ENCODE assay signal across 16 cellular contexts in genomic region chr20:60868316-60868891, GRCh38.
DNase-seq lines count a peak whose midpoint lies in the region; ATAC-seq and TF ChIP-seq lines count a peak whose summit lies in the region.
"Had no signal": no experiment of that assay in that cellular context is flagged by ENCODE, and none has a peak within 500 bp of the region (broad histone marks: within the 10 kb centered on the region; RNA-seq: fewer than 3 reads in every experiment).

No MANE protein-coding gene starts in this region.

- POLR2A ChIA-PET in HEK293 (lab: Yijun Ruan, JAX): no interaction called here

- H3K4me3 Mint-ChIP-seq in endothelial cell (ENCODE audit: unreplicated experiment): no peak overlapping the region
- no peak overlapping the region for H3K4me3 Mint-ChIP-seq in neural crest cell
- H3K4me3 Mint-ChIP-seq: B cell; CD8-positive, alpha-beta T cell; H9 had no signal

- ATAC-seq in HG03135 (IDR thresholded peaks at IDR 0.05; ENCODE audit: unreplicated experiment): no peak
- ATAC-seq: CD8-positive, alpha-beta T cell; GM12878 had no signal

- no peak for TF ChIP-seq CTCF in HEK293 (tag by site-specific recombination; IDR thresholded peaks at IDR 0.05)
- no peak for TF ChIP-seq CTCF in endothelial cell (IDR thresholded peaks at IDR 0.05; ENCODE audit: unreplicated experiment)
- no peak for TF ChIP-seq CTCF in neural crest cell (conservative IDR thresholded peaks at IDR 0.05)

- H3K27ac ChIP-seq in HEK293 (ENCODE audit: extremely low read depth, low read depth, low read length): no peak overlapping the region
- H3K27ac ChIP-seq: BLaER1 treated with 17β-estradiol and CSF1 and Interleukin-3, amounts not matched to agents 10 nM and 100 nM had no signal

- DNase-seq in Daoy (ENCODE audit: low read depth): peak; percentile 45
- no peak for DNase-seq in endothelial cell (ENCODE audit: low spot score)
- DNase-seq in neural crest cell (ENCODE audit: low read depth, low spot score): no peak
- DNase-seq in NCI-H1105 (lab: John Stamatoyannopoulos, UW): no peak
- DNase-seq in activated T-cell treated with anti-CD3 and anti-CD28 coated beads, Interleukin-2, amount 50 U/mL, for 48 hours: no peak
- DNase-seq: Calu3; CD8-positive, alpha-beta T cell; DMS79 treated with DMSO at 0.1 percent for 48 hours; EL; GOT3; H9 had no signal

- no peaks in the 10 kb centered on the region for H3K27me3 Mint-ChIP-seq in endothelial cell (ENCODE audit: unreplicated experiment)
- peaks cover 22% of the 10 kb centered on the region for H3K27me3 Mint-ChIP-seq in neural crest cell (ENCODE audit: low read depth)
- H3K27me3 Mint-ChIP-seq: B cell had no signal

- no peaks in the 10 kb centered on the region for H3K36me3 ChIP-seq in HEK293 (ENCODE audit: control insufficient read depth in 2 of 2, insufficient read depth in 1 of 2, low read length in 2 of 2)
- H3K36me3 ChIP-seq: BLaER1 treated with 17β-estradiol and CSF1 and Interleukin-3, amounts not matched to agents 10 nM and 100 nM had no signal

- no peak overlapping the region for H3K4me3 ChIP-seq in HEK293 (ENCODE audit: low read depth, low read length)
- H3K4me3 ChIP-seq: BLaER1 treated with 17β-estradiol and CSF1 and Interleukin-3, amounts not matched to agents 10 nM and 100 nM; GM12878 had no signal

- H3K4me1 ChIP-seq in HEK293 (ENCODE audit: control insufficient read depth, insufficient read depth, low read length): no peaks in the 10 kb centered on the region

- H3K9me3 Mint-ChIP-seq in endothelial cell (ENCODE audit: unreplicated experiment) (no peaks in the 10 kb centered on the region), neural crest cell (no peaks in the 10 kb centered on the region)
- H3K9me3 Mint-ChIP-seq: CD8-positive, alpha-beta T cell; H9 had no signal

- no peaks in the 10 kb centered on the region for H3K9me3 ChIP-seq in HEK293 (ENCODE audit: control insufficient read depth, insufficient read depth, low read depth, low read length)
- H3K9me3 ChIP-seq: BLaER1 treated with 17β-estradiol and CSF1 and Interleukin-3, amounts not matched to agents 10 nM and 100 nM had no signal

- H3K36me3 Mint-ChIP-seq in endothelial cell (ENCODE audit: low read depth, unreplicated experiment) (no peaks in the 10 kb centered on the region), neural crest cell (ENCODE audit: low read depth) (no peaks in the 10 kb centered on the region)
- H3K36me3 Mint-ChIP-seq: CD8-positive, alpha-beta T cell had no signal

- H3K27ac Mint-ChIP-seq in endothelial cell (ENCODE audit: unreplicated experiment): peak overlapping the region; percentile 17
- peak overlapping the region; percentile 63 for H3K27ac Mint-ChIP-seq in neural crest cell (ENCODE audit: unreplicated experiment)
- H3K27ac Mint-ChIP-seq: B cell; CD8-positive, alpha-beta T cell had no signal

- CTCF ChIA-PET in HEK293 (lab: Yijun Ruan, JAX): no interaction called here

- H3K4me1 Mint-ChIP-seq in endothelial cell (ENCODE audit: unreplicated experiment) (no peaks in the 10 kb centered on the region), neural crest cell (peaks cover 6% of the 10 kb centered on the region)
- H3K4me1 Mint-ChIP-seq: B cell had no signal

TF ChIP-seq in HEK293, 187 proteins besides CTCF, POLR2A, EP300 and RAD21:
- 0 out of 2 replicates have a peak, but pooled peaks have one; percentile 12 for TF ChIP-seq ZIC2 (tag by site-specific recombination; IDR thresholded peaks at IDR 0.05)
- TF ChIP-seq ZNF629 (tag by site-specific recombination; IDR thresholded peaks at IDR 0.05): no peak
- TF ChIP-seq TRIM28 (IDR thresholded peaks at IDR 0.05; ENCODE audit: borderline replicate concordance, low read length): no peak
- TF ChIP-seq ZNF394 (tag by site-specific recombination; IDR thresholded peaks at IDR 0.05; ENCODE audit: borderline replicate concordance): no peak
- no peak for TF ChIP-seq ZNF280C (tag by site-specific recombination; IDR thresholded peaks at IDR 0.05)
